In genomic region chr4:1385373-1386340, GRCh38 we compare ENCODE assay signal across 1 cellular context.
A peak's percentile ranks its signal among the peaks of the same experiment; 100 is the strongest.
TF ChIP-seq lines count a peak whose summit lies in the region.

No MANE protein-coding gene starts in this region.

TF ChIP-seq in K562, 482 proteins besides CTCF, POLR2A, EP300 and RAD21:
- no peak for TF ChIP-seq ADNP (tag; IDR thresholded peaks at IDR 0.05)
- TF ChIP-seq POLR2G (IDR thresholded peaks at IDR 0.05; ENCODE audit: low read depth, low read length) = peak; percentile 20; the same call in 1 of the 2 replicates
